In genomic region chr19:56304243-56304642, GRCh38 we compare ENCODE assay signal across 26 cellular contexts. TPM values are rescaled to one million over a fixed set of nuclear protein-coding genes. Genes with fewer than 3 reads are reported as not detected.
"Had no signal": no experiment of that assay in that cellular context is flagged by ENCODE, and none has a peak within 500 bp of the region (broad histone marks: within the 10 kb centered on the region; RNA-seq: fewer than 3 reads in every experiment).

No MANE protein-coding gene starts in this region.

- DNase-seq: activated CD4-positive, alpha-beta T cell treated with anti-CD3 and anti-CD28 coated beads for 1 hour; activated CD4-positive, alpha-beta T cell treated with anti-CD3 and anti-CD28 coated beads, Interleukin-2, amount 10 ng/mL, durations not matched to agents 24 days and 14 days; activated CD4-positive, alpha-beta T cell treated with anti-CD3 and anti-CD28 coated beads, Interleukin-2, amount 50 U/mL, for 48 hours; activated CD8-positive, alpha-beta memory T cell treated with anti-CD3 and anti-CD28 coated beads, Interleukin-2, amount 10 ng/mL, durations not matched to agents 7 days and 5 days; activated gamma-delta T cell; activated naive CD4-positive, alpha-beta T cell treated with anti-CD3 and anti-CD28 coated beads for 36 hours; activated T-cell treated with anti-CD3 and anti-CD28 coated beads, Interleukin-2, amount 50 U/mL, for 24 hours; amygdala; NCI-H1105; NCI-H1436 treated with DMSO at 0.1 percent for 48 hours; NCI-H187; NCI-H2081; NCI-H510A treated with DMSO at 0.1 percent for 48 hours; NCI-H69; NK-92 treated with Interleukin-12 subunit alpha and Interleukin-12 subunit beta, amount 100 ng/mL, for 24 hours; OCI-M1; RPMI8226; SJCRH30; SK-N-SH had no signal

- H3K4me1 ChIP-seq: SJCRH30 had no signal

- H3K9me3 Mint-ChIP-seq: activated naive CD4-positive, alpha-beta T cell treated with anti-CD3 and anti-CD28 coated beads for 36 hours had no signal

- H3K9ac ChIP-seq: KMS-11, SK-N-SH had no signal

- H3K4me3 Mint-ChIP-seq: activated CD4-positive, alpha-beta T cell treated with anti-CD3 and anti-CD28 coated beads, Interleukin-2, amount 10 ng/mL, durations not matched to agents 24 days and 14 days; activated CD8-positive, alpha-beta memory T cell treated with anti-CD3 and anti-CD28 coated beads, Interleukin-2, amount 10 ng/mL, durations not matched to agents 7 days and 5 days; activated naive CD4-positive, alpha-beta T cell treated with anti-CD3 and anti-CD28 coated beads for 36 hours; activated naive CD8-positive, alpha-beta T cell; activated T-cell treated with anti-CD3 and anti-CD28 coated beads, Interleukin-2, amount 50 U/mL, for 24 hours; brain had no signal

- ATAC-seq: activated CD8-positive, alpha-beta memory T cell treated with anti-CD3 and anti-CD28 coated beads, Interleukin-2, amount 10 ng/mL, durations not matched to agents 7 days and 5 days; Panc1; Right ventricle myocardium inferior had no signal

- H3K27ac Mint-ChIP-seq: activated CD4-positive, alpha-beta T cell treated with anti-CD3 and anti-CD28 coated beads, Interleukin-2, amount 10 ng/mL, durations not matched to agents 24 days and 14 days; activated CD8-positive, alpha-beta memory T cell treated with anti-CD3 and anti-CD28 coated beads, Interleukin-2, amount 10 ng/mL, durations not matched to agents 7 days and 5 days; activated naive CD4-positive, alpha-beta T cell treated with anti-CD3 and anti-CD28 coated beads for 36 hours; activated naive CD8-positive, alpha-beta T cell; activated T-cell treated with anti-CD3 and anti-CD28 coated beads, Interleukin-2, amount 50 U/mL, for 24 hours had no signal

- H3K27me3 Mint-ChIP-seq: activated CD4-positive, alpha-beta T cell treated with anti-CD3 and anti-CD28 coated beads, Interleukin-2, amount 10 ng/mL, durations not matched to agents 24 days and 14 days; activated CD8-positive, alpha-beta memory T cell treated with anti-CD3 and anti-CD28 coated beads, Interleukin-2, amount 10 ng/mL, durations not matched to agents 7 days and 5 days; activated naive CD8-positive, alpha-beta T cell; activated T-cell treated with anti-CD3 and anti-CD28 coated beads, Interleukin-2, amount 50 U/mL, for 24 hours had no signal

- H3K4me3 ChIP-seq: SJCRH30 had no signal

- H3K36me3 ChIP-seq: SJCRH30 had no signal

- H3K9me3 ChIP-seq: SJCRH30, SK-N-SH had no signal

- H3K4me2 ChIP-seq: KMS-11, SK-N-SH had no signal

- H3K4me1 Mint-ChIP-seq: brain had no signal

- H3K27me3 ChIP-seq: SJCRH30 had no signal

- FAIRE-seq: astrocyte had no signal

- H3K27ac ChIP-seq: KMS-11, SJCRH30 had no signal

RNA-seq across cellular contexts. Expression of gene EDDM13, which starts 31.7 kb away (rescaled TPM):
- total RNA-seq: astrocyte, MCF 10A, Right ventricle myocardium inferior, SJCRH30 had no signal
- polyA plus RNA-seq: SK-N-SH had no signal
